10 cellular contexts compared by ENCODE assay signal in genomic region chr11:128724891-128725611, GRCh38. TPM values are rescaled to one million over a fixed set of nuclear protein-coding genes. Genes with fewer than 3 reads are reported as not detected.
DNase-seq lines count a peak whose midpoint lies in the region; ATAC-seq, FAIRE-seq and TF ChIP-seq lines count a peak whose summit lies in the region.
"Had no signal": no experiment of that assay in that cellular context is flagged by ENCODE, and none has a peak within 500 bp of the region (broad histone marks: within the 10 kb centered on the region; RNA-seq: fewer than 3 reads in every experiment).

No MANE protein-coding gene starts in this region.

- no peaks in the 10 kb centered on the region for H3K9me3 ChIP-seq in effector memory CD4-positive, alpha-beta T cell (ENCODE audit: control insufficient read depth, low read length)

- in situ Hi-C loops in GM18951 (cut with MboI; ENCODE audit: low sequenced_read_pairs, unreplicated experiment) = no loop called here

- H3K4me3 ChIP-seq in effector memory CD4-positive, alpha-beta T cell (ENCODE audit: insufficient read depth, low read depth, low read length, poor library complexity, severe bottlenecking) = peak overlapping the region; percentile 35

- H3K4me1 Mint-ChIP-seq in CD14-positive monocyte = peaks cover 99% of the 10 kb centered on the region

- H3K36me3 Mint-ChIP-seq in CD14-positive monocyte = peaks cover 31 to 54% of the 10 kb centered on the region in 2 donors

- H3K36me3 ChIP-seq in effector memory CD4-positive, alpha-beta T cell (ENCODE audit: control insufficient read depth, insufficient read depth, low read length) = no peaks in the 10 kb centered on the region

- peak overlapping the region; percentile 56 to 91 for H3K4me3 Mint-ChIP-seq in CD14-positive monocyte

- intact Hi-C loops in CD14-positive monocyte (cut with micrococcal nuclease) = loop anchor here (5.0 to 10.0 kb wide), 2 partner anchors 33 to 140 kb away; partner anchors contain the start of genes ETS1 (in 1 of the 2) and FLI1 (in 1 of the 2)

- no peaks in the 10 kb centered on the region for H3K9me3 Mint-ChIP-seq in CD14-positive monocyte

- H3K4me1 ChIP-seq in effector memory CD4-positive, alpha-beta T cell (ENCODE audit: control insufficient read depth, insufficient read depth, low read length, poor library complexity, severe bottlenecking) = peaks cover 96% of the 10 kb centered on the region

- H3K27ac ChIP-seq in effector memory CD4-positive, alpha-beta T cell (ENCODE audit: insufficient read depth, low read length, poor library complexity, severe bottlenecking) = peak overlapping the region; percentile 67
- H3K27ac ChIP-seq: C4-2B had no signal

- H3K27me3 ChIP-seq in effector memory CD4-positive, alpha-beta T cell (replicated peaks; ENCODE audit: control insufficient read depth, insufficient read depth, low read length, poor library complexity, severe bottlenecking) = no peaks in the 10 kb centered on the region

- no peak for FAIRE-seq in GM12892 (lab: Jason Lieb, UNC)
- FAIRE-seq: endothelial cell of umbilical vein had no signal

- DNase-seq in CD14-positive monocyte (ENCODE audit: low spot score) = no peak
- DNase-seq in effector memory CD4-positive, alpha-beta T cell = no peak
- no peak for DNase-seq in cerebellar cortex (ENCODE audit: low spot score)
- no peak for DNase-seq in superior temporal gyrus (ENCODE audit: extremely low spot score)
- no peak for DNase-seq in NCI-H2227 treated with DMSO at 0.1 percent for 48 hours (lab: John Stamatoyannopoulos, UW)
- no peak for DNase-seq in GM12892 (ENCODE audit: insufficient read length)

- TF ChIP-seq POLR2A in GM18951 (IDR thresholded peaks at IDR 0.05; ENCODE audit: extremely low read depth, insufficient read depth, insufficient read length) (peak; percentile 23), GM12892 (IDR thresholded peaks at IDR 0.05; ENCODE audit: low read depth, low read length) (no peak)

- ATAC-seq in HG03521 (IDR thresholded peaks at IDR 0.05; ENCODE audit: unreplicated experiment) = peak; percentile 1

- peak overlapping the region; percentile 94 to 99 (median 97) for H3K27ac Mint-ChIP-seq in CD14-positive monocyte

- TF ChIP-seq CTCF in CD14-positive monocyte (IDR thresholded peaks at IDR 0.05) = no peak

- H3K27me3 Mint-ChIP-seq in CD14-positive monocyte (ENCODE audit: low read depth in 3 of 3) = peaks cover 0 to 7% (median 0%) of the 10 kb centered on the region in 3 donors

RNA-seq across cellular contexts. Expression of gene FLI1, which starts 31.2 kb away (rescaled TPM):
- 10 to 100 TPM; 42.4 to 64.5 TPM for polyA plus RNA-seq in CD14-positive monocyte
- 30.8 TPM for polyA plus RNA-seq in GM12892 (2012; ENCODE audit: missing spikeins)
